8 cellular contexts compared by ENCODE assay signal in the genomic region with DNA sequence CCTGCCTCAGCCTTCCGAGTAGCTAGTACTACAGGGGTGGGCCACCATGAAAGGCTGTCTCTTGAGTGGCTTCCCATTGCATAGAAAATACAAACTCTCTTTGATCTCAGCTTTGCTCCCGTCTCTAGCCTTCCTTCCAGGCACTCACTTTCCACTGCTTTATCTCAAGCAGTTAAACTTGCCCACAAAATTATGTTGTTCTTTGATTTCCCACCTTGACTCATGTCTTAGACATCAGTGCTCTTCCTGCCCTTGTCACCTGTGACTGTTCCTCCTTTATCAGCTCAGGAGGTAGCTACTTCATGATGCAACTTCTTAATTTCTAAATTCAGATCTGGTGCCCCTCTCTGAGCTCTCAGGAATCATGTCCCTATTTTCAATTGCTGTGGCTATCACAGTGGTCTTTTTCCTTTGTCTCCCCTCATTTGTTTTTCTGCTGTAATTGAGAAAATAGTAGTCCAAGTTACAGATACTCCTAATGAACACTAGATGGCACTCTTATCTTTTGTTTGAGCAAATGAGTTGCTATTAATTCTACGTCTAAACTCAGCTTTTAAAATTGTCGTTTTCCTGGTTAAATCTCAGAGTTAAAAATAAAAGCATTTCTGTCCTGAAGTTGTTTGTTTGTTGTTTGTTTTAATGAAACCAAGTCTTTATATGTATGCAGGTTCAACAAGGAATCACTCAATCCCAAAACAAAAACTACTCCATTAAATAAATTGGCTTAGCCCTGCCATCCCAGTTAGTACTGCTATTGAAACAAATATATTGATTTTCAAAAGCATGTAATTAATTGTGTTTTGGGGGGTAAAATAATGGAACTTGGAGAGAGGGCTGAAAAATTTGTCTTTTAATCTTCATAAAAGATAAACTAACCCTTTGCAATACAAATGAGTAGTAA. TPM values are rescaled to one million over a fixed set of nuclear protein-coding genes. Genes with fewer than 3 reads are reported as not detected.
DNase-seq lines count a peak whose midpoint lies in the region; ATAC-seq and TF ChIP-seq lines count a peak whose summit lies in the region.

No MANE protein-coding gene starts in this region.

- no peaks in the 10 kb centered on the region for H3K9me3 ChIP-seq in HCT116 (ENCODE audit: control insufficient read depth in 1 of 2, insufficient read depth in 1 of 2, low read depth in 1 of 2, low read length in 2 of 2)
- H3K9me3 ChIP-seq in T-helper 17 cell (ENCODE audit: control insufficient read depth, low read length, poor library complexity, severe bottlenecking) = no peaks in the 10 kb centered on the region

- H3K4me1 Mint-ChIP-seq in T-helper 17 cell = peaks cover 4% of the 10 kb centered on the region

- H3K79me2 ChIP-seq in HCT116 (ENCODE audit: insufficient read depth, low read length) = no peaks in the 10 kb centered on the region

- intact Hi-C loops in HCT116 (cut with micrococcal nuclease) = loop anchor here (1.0 to 10.0 kb wide), 5 partner anchors 249 to 1370 kb away; a partner anchor contains a TSS

- H3K4me3 ChIP-seq in HCT116 (replicated peaks in 1 of 2; ENCODE audit: low read depth in 1 of 2, low read length in 2 of 2) = peak overlapping the region in 1 of 2 experiments; percentile 19; a peak in 1 of 4 replicates
- H3K4me3 ChIP-seq in cardiac fibroblast (replicated peaks in 1 of 2; ENCODE audit: low read depth in 2 of 2, low read length in 2 of 2) = no peak overlapping the region

- POLR2A ChIA-PET in HCT116 (lab: Charles Lee) = interaction anchor here (1.0 to 1.8 kb wide), 2 partner anchors 405 to 418 kb away, joined by 3 to 4 read pairs; a partner anchor contains a TSS

- DNase-seq in COR-L47 (lab: John Stamatoyannopoulos, UW) (peak; percentile 51), HCT116 (ENCODE audit: low read depth, low spot score) (peak; percentile 79), NCI-H526 treated with DMSO at 0.1 percent for 48 hours (lab: John Stamatoyannopoulos, UW) (peak; percentile 43), cardiac fibroblast (ENCODE audit: low read depth in 2 of 2) (peak; percentile 64 to 75), medulla oblongata (ENCODE audit: extremely low spot score) (peak; percentile 68), T-helper 17 cell (no peak)
- DNase-seq in stimulated activated naive CD8-positive, alpha-beta T cell treated with anti-CD3 and anti-CD28 coated beads, Interleukin-15, Interleukin-2, amounts not matched to agents 100 U/mL and 50 U/mL, for 24 hours = no peak

- TF ChIP-seq CTCF in HCT116 (IDR thresholded peaks at IDR 0.05 in 2 of 3, conservative IDR thresholded peaks at IDR 0.05 in 1 of 3; ENCODE audit: borderline replicate concordance in 1 of 3, insufficient read depth in 1 of 3, low read depth in 2 of 3, low read length in 2 of 3) (peak; percentile 56 to 91 (median 84)), cardiac fibroblast (IDR thresholded peaks at IDR 0.05; ENCODE audit: low read depth, low read length) (peak; percentile 50)

- H3K9ac ChIP-seq in HCT116 (ENCODE audit: low read length) = no peak overlapping the region

- CTCF ChIA-PET in HCT116 (lab: Charles Lee) = interaction anchor here (0.6 to 4.8 kb wide), 22 partner anchors 8 to 761 kb away, joined by 3 to 51 read pairs (median 4); a partner anchor contains a TSS

- no peak overlapping the region for H3K27ac Mint-ChIP-seq in T-helper 17 cell

- TF ChIP-seq POLR2A in HCT116 (IDR thresholded peaks at IDR 0.05; ENCODE audit: borderline replicate concordance, extremely low read depth, insufficient read depth, insufficient read length) = no peak

- BruUV-seq in HCT116 (replicated peaks; lab: Mats Ljungman, UMichigan) = no TSS peak

- H3K4me1 ChIP-seq in HCT116 (ENCODE audit: control insufficient read depth in 1 of 2, insufficient read depth in 2 of 2, low read length in 2 of 2) = peaks cover 0 to 16% of the 10 kb centered on the region in 2 experiments; a peak in 2 of 4 replicates

- H3K4me3 Mint-ChIP-seq in T-helper 17 cell = no peak overlapping the region

- H3K4me2 ChIP-seq in HCT116 (ENCODE audit: low read length) = peak overlapping the region; percentile 57

- no peaks in the 10 kb centered on the region for H4K20me1 ChIP-seq in HCT116 (ENCODE audit: insufficient read depth)

- H3K36me3 ChIP-seq in HCT116 (ENCODE audit: control insufficient read depth in 1 of 2, insufficient read depth in 2 of 2, low read length in 2 of 2) = no peaks in the 10 kb centered on the region

- RAD21 ChIA-PET in HCT116 (lab: Charles Lee; ENCODE audit: low non-redundant PET in 1 of 2, low total read pairs in 2 of 2, uncharacterized antibody in 2 of 2, unreplicated experiment in 2 of 2) = interaction anchor here (1.0 to 1.7 kb wide), 4 partner anchors 247 to 625 kb away, joined by 3 to 5 read pairs (median 4); no protein-coding TSS in a partner anchor

- peaks cover 45% of the 10 kb centered on the region for H3K27me3 Mint-ChIP-seq in T-helper 17 cell

- peak overlapping the region; percentile 97 for H2AFZ ChIP-seq in HCT116 (ENCODE audit: low read depth, low read length, poor library complexity, severe bottlenecking)

- peak; percentile 88 for TF ChIP-seq RAD21 in HCT116 (IDR thresholded peaks at IDR 0.05; ENCODE audit: low read depth)

- H3K27me3 ChIP-seq in HCT116 (ENCODE audit: insufficient read depth, low read length) = no peaks in the 10 kb centered on the region

- H3K36me3 Mint-ChIP-seq in T-helper 17 cell (ENCODE audit: low read depth) = peaks cover 2% of the 10 kb centered on the region

- H3K27ac ChIP-seq in HCT116 (ENCODE audit: low read depth, low read length) = no peak overlapping the region

- ATAC-seq in HCT116 (peak; percentile 80), T-helper 17 cell (no peak), GM18498 (IDR thresholded peaks at IDR 0.05; ENCODE audit: unreplicated experiment) (no peak)
- no peak for ATAC-seq in stimulated activated naive CD8-positive, alpha-beta T cell treated with anti-CD3 and anti-CD28 coated beads, Interleukin-15, Interleukin-2, amounts not matched to agents 100 U/mL and 50 U/mL, for 24 hours

- H3K9me2 ChIP-seq in HCT116 (ENCODE audit: insufficient read depth) = no peaks in the 10 kb centered on the region

TF ChIP-seq in HCT116, 20 proteins besides CTCF, POLR2A, EP300 and RAD21 (continues in another document):
- TF ChIP-seq ELF1 (IDR thresholded peaks at IDR 0.05; ENCODE audit: borderline replicate concordance, low read depth) (no peak), EZH2 (IDR thresholded peaks at IDR 0.05) (no peak), SP1 (IDR thresholded peaks at IDR 0.05; ENCODE audit: low read depth) (peak; percentile 60), TCF7L2 (IDR thresholded peaks at IDR 0.05; ENCODE audit: borderline replicate concordance, extremely low read depth, insufficient read depth, insufficient read length) (peak; percentile 70), JUND (IDR thresholded peaks at IDR 0.05) (peak; percentile 54), POLR2AphosphoS5 (IDR thresholded peaks at IDR 0.05; ENCODE audit: low read depth, low read length) (no peak), CBX3 (IDR thresholded peaks at IDR 0.05; ENCODE audit: low read depth) (no peak), CEBPB (IDR thresholded peaks at IDR 0.05; ENCODE audit: low read depth) (peak; percentile 58; the same call in 1 of the 2 replicates), FOSL1 (IDR thresholded peaks at IDR 0.05; ENCODE audit: low read depth) (peak; percentile 64), ZNF274 (IDR thresholded peaks at IDR 0.05; ENCODE audit: low read depth, low read length) (no peak), EGR1 (IDR thresholded peaks at IDR 0.05; ENCODE audit: low read depth) (no peak), SRF (IDR thresholded peaks at IDR 0.05; ENCODE audit: low read depth) (peak; percentile 18; the same call in 1 of the 2 replicates)
- TF ChIP-seq, protein P1, sequence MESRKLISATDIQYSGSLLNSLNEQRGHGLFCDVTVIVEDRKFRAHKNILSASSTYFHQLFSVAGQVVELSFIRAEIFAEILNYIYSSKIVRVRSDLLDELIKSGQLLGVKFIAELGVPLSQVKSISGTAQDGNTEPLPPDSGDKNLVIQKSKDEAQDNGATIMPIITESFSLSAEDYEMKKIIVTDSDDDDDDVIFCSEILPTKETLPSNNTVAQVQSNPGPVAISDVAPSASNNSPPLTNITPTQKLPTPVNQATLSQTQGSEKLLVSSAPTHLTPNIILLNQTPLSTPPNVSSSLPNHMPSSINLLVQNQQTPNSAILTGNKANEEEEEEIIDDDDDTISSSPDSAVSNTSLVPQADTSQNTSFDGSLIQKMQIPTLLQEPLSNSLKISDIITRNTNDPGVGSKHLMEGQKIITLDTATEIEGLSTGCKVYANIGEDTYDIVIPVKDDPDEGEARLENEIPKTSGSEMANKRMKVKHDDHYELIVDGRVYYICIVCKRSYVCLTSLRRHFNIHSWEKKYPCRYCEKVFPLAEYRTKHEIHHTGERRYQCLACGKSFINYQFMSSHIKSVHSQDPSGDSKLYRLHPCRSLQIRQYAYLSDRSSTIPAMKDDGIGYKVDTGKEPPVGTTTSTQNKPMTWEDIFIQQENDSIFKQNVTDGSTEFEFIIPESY (IDR thresholded peaks at IDR 0.05; ENCODE audit: extremely low read depth, insufficient replicate concordance, low read length) = no peak
- TF ChIP-seq, protein P2, sequence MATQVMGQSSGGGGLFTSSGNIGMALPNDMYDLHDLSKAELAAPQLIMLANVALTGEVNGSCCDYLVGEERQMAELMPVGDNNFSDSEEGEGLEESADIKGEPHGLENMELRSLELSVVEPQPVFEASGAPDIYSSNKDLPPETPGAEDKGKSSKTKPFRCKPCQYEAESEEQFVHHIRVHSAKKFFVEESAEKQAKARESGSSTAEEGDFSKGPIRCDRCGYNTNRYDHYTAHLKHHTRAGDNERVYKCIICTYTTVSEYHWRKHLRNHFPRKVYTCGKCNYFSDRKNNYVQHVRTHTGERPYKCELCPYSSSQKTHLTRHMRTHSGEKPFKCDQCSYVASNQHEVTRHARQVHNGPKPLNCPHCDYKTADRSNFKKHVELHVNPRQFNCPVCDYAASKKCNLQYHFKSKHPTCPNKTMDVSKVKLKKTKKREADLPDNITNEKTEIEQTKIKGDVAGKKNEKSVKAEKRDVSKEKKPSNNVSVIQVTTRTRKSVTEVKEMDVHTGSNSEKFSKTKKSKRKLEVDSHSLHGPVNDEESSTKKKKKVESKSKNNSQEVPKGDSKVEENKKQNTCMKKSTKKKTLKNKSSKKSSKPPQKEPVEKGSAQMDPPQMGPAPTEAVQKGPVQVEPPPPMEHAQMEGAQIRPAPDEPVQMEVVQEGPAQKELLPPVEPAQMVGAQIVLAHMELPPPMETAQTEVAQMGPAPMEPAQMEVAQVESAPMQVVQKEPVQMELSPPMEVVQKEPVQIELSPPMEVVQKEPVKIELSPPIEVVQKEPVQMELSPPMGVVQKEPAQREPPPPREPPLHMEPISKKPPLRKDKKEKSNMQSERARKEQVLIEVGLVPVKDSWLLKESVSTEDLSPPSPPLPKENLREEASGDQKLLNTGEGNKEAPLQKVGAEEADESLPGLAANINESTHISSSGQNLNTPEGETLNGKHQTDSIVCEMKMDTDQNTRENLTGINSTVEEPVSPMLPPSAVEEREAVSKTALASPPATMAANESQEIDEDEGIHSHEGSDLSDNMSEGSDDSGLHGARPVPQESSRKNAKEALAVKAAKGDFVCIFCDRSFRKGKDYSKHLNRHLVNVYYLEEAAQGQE (IDR thresholded peaks at IDR 0.05; ENCODE audit: low read depth) = no peak

RNA-seq across cellular contexts. Expression of a gene that starts 46.9 kb away (rescaled TPM):
- total RNA-seq in HCT116 (2021; ENCODE audit: unreplicated experiment) (12.2 TPM), T-helper 17 cell (not detected)
- polyA plus RNA-seq in HCT116 (2012) = 4.1 and 6.0 TPM in 2 replicates

Comparison
In these comparisons a context has a peak if more than half of its experiments do, and no peak if none do; other contexts are left out.
1. DNase-seq: peak in COR-L47 (single experiment), HCT116 (single experiment), NCI-H526 treated with DMSO at 0.1 percent for 48 hours (single experiment), cardiac fibroblast (2 of 2) and medulla oblongata (single experiment); none in T-helper 17 cell (0 of 3) and stimulated activated naive CD8-positive, alpha-beta T cell treated with anti-CD3 and anti-CD28 coated beads, Interleukin-15, Interleukin-2, amounts not matched to agents 100 U/mL and 50 U/mL, for 24 hours (single experiment).
2. RNA of a gene that starts 46.9 kb away (total RNA-seq): 12.2 TPM in HCT116 (single experiment); not detected in T-helper 17 cell; every median in the first group is over 10 times any median in the second.